Comparison of ENCODE assay signal across 18 cellular contexts in the genomic region with DNA sequence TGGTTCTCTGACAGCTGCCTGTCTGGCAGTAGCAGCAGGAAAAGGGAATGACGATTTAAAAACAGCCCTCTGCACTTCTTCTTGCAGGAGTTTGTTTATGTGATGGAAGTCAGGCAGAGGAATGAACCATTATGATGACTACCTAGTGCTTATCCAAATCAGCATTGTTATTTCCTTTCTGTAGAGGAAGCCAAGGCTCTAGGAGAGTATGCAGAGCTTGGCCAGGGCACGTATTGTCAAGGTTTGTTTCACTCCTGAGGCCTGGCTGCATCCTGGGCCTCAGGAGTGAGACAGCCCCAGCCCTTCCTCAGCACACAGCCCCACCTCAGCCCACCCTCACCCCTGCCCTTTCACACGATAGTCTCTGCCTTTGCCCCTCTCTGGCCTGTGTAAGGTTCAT.
DNase-seq lines count a peak whose midpoint lies in the region; ATAC-seq and TF ChIP-seq lines count a peak whose summit lies in the region.
"Had no signal": no experiment of that assay in that cellular context is flagged by ENCODE, and none has a peak within 500 bp of the region (broad histone marks: within the 10 kb centered on the region; RNA-seq: fewer than 3 reads in every experiment).

No MANE protein-coding gene starts in this region.

- H3K27me3 ChIP-seq in right atrium auricular region, result no peaks in the 10 kb centered on the region
- H3K27me3 ChIP-seq in muscle layer of colon (ENCODE audit: control insufficient read depth in 1 of 2, insufficient read depth in 2 of 2, low read length in 2 of 2), result no peaks in the 10 kb centered on the region
- no peaks in the 10 kb centered on the region for H3K27me3 ChIP-seq in uterus
- H3K27me3 ChIP-seq: breast epithelium, Peyer's patch had no signal

- no peak overlapping the region for H3K4me3 Mint-ChIP-seq in activated CD8-positive, alpha-beta memory T cell treated with anti-CD3 and anti-CD28 coated beads, Interleukin-2, amount 10 ng/mL, durations not matched to agents 7 days and 5 days
- H3K4me3 Mint-ChIP-seq: effector memory CD8-positive, alpha-beta T cell; naive B cell; T-cell had no signal

- H3K9me3 ChIP-seq in right atrium auricular region (no peaks in the 10 kb centered on the region), muscle layer of colon (ENCODE audit: low read length) (no peaks in the 10 kb centered on the region), uterus (no peaks in the 10 kb centered on the region)
- H3K9me3 ChIP-seq: breast epithelium, Peyer's patch had no signal

- H3K27me3 Mint-ChIP-seq in activated CD8-positive, alpha-beta memory T cell treated with anti-CD3 and anti-CD28 coated beads, Interleukin-2, amount 10 ng/mL, durations not matched to agents 7 days and 5 days, result peaks cover 50% of the 10 kb centered on the region

- H3K4me3 ChIP-seq in right atrium auricular region (no peak overlapping the region), muscle layer of colon (ENCODE audit: low read depth in 1 of 2, low read length in 2 of 2) (no peak overlapping the region), uterus (no peak overlapping the region)
- H3K4me3 ChIP-seq: breast epithelium, Peyer's patch had no signal

- peaks cover 29% of the 10 kb centered on the region for H3K36me3 ChIP-seq in right atrium auricular region
- peaks cover 79% of the 10 kb centered on the region for H3K36me3 ChIP-seq in muscle layer of colon (ENCODE audit: insufficient read depth, low read length)
- H3K36me3 ChIP-seq in uterus, result no peaks in the 10 kb centered on the region
- H3K36me3 ChIP-seq: breast epithelium, Peyer's patch had no signal

- intact Hi-C loops in left ventricle myocardium superior (cut with micrococcal nuclease) (no loop called here), uterus (cut with DNase I; ENCODE audit: low total_unique reads) (no loop called here)

- H3K27ac ChIP-seq in right atrium auricular region, result peak overlapping the region in 1 of 2 donors; percentile 18
- peak overlapping the region; percentile 59 for H3K27ac ChIP-seq in muscle layer of colon (ENCODE audit: low read depth, low read length)
- peak overlapping the region; percentile 55 to 95 for H3K27ac ChIP-seq in uterus

- H3K4me1 ChIP-seq in right atrium auricular region (peaks cover 0 to 13% of the 10 kb centered on the region in 2 donors), muscle layer of colon (ENCODE audit: insufficient read depth, low read length) (peaks cover 16% of the 10 kb centered on the region), uterus (no peaks in the 10 kb centered on the region)
- H3K4me1 ChIP-seq: breast epithelium had no signal

- TF ChIP-seq CTCF in right atrium auricular region (IDR thresholded peaks at IDR 0.05) (no peak), uterus (IDR thresholded peaks at IDR 0.05) (no peak)

- no peak overlapping the region for H3K27ac Mint-ChIP-seq in activated CD8-positive, alpha-beta memory T cell treated with anti-CD3 and anti-CD28 coated beads, Interleukin-2, amount 10 ng/mL, durations not matched to agents 7 days and 5 days
- H3K27ac Mint-ChIP-seq: effector memory CD8-positive, alpha-beta T cell; T-cell had no signal

- ATAC-seq in left ventricle myocardium superior, result peak; percentile 30
- ATAC-seq in activated CD8-positive, alpha-beta memory T cell treated with anti-CD3 and anti-CD28 coated beads, Interleukin-2, amount 10 ng/mL, durations not matched to agents 7 days and 5 days, result no peak
- ATAC-seq: effector memory CD8-positive, alpha-beta T cell had no signal

- TF ChIP-seq POLR2A in uterus (IDR thresholded peaks at IDR 0.05), result no peak

- H3K4me1 Mint-ChIP-seq in activated CD8-positive, alpha-beta memory T cell treated with anti-CD3 and anti-CD28 coated beads, Interleukin-2, amount 10 ng/mL, durations not matched to agents 7 days and 5 days, result peaks cover 19% of the 10 kb centered on the region

- no peak for DNase-seq in left ventricle myocardium superior
- no peak for DNase-seq in right atrium auricular region (ENCODE audit: low spot score)
- peak; percentile 82 for DNase-seq in dermis blood vessel endothelial cell
- no peak for DNase-seq in uterus
- no peak for DNase-seq in NCI-H345 (lab: John Stamatoyannopoulos, UW)
- no peak for DNase-seq in activated CD8-positive, alpha-beta memory T cell treated with anti-CD3 and anti-CD28 coated beads, Interleukin-2, amount 10 ng/mL, durations not matched to agents 7 days and 5 days
- no peak for DNase-seq in SW480 (ENCODE audit: low spot score)
- DNase-seq: activated naive CD4-positive, alpha-beta T cell treated with Interleukin-2 at 50 U/mL for 16 hours; COR-L47; effector memory CD8-positive, alpha-beta T cell; head of caudate nucleus; naive B cell; NCI-H1105; Peyer's patch; stimulated activated CD4-positive, alpha-beta T cell treated with anti-CD3 and anti-CD28 coated beads, Interleukin-4, amount 100 ng/mL, for 4 hours; T-cell had no signal

- no peaks in the 10 kb centered on the region for H3K36me3 Mint-ChIP-seq in activated CD8-positive, alpha-beta memory T cell treated with anti-CD3 and anti-CD28 coated beads, Interleukin-2, amount 10 ng/mL, durations not matched to agents 7 days and 5 days
- H3K36me3 Mint-ChIP-seq: naive B cell, T-cell had no signal

- no peak overlapping the region for H3K9ac ChIP-seq in muscle layer of colon (ENCODE audit: low read length)

- CTCF ChIA-PET in activated CD8-positive, alpha-beta memory T cell treated with anti-CD3 and anti-CD28 coated beads, Interleukin-2, amount 10 ng/mL, durations not matched to agents 7 days and 5 days (lab: Charles Lee), result no interaction called here

- H3K9me3 Mint-ChIP-seq in activated CD8-positive, alpha-beta memory T cell treated with anti-CD3 and anti-CD28 coated beads, Interleukin-2, amount 10 ng/mL, durations not matched to agents 7 days and 5 days (ENCODE audit: low read depth), result no peaks in the 10 kb centered on the region
- H3K9me3 Mint-ChIP-seq: effector memory CD8-positive, alpha-beta T cell; naive B cell; T-cell had no signal
